ENCODE assay signal across 8 cellular contexts in genomic region chr2:55419236-55419513, GRCh38. TPM values are rescaled to one million over a fixed set of nuclear protein-coding genes. Genes with fewer than 3 reads are reported as not detected.
DNase-seq lines count a peak whose midpoint lies in the region; ATAC-seq and TF ChIP-seq lines count a peak whose summit lies in the region.

No MANE protein-coding gene starts in this region.

- H3K79me2 ChIP-seq in OCI-LY3 (ENCODE audit: low read length): peaks cover 10% of the 10 kb centered on the region; the same call in 1 of the 2 replicates

- H3K4me2 ChIP-seq in BLaER1 (peak overlapping the region; percentile 87), OCI-LY3 (ENCODE audit: low read length) (peak overlapping the region; percentile 70)

- H3K27ac ChIP-seq in BLaER1 (peak overlapping the region; percentile 94), OCI-LY3 (ENCODE audit: low read length) (0 out of 2 replicates have a peak overlapping the region, but pooled peaks have one; percentile 31), caudate nucleus (ENCODE audit: low read depth, low read length) (peak overlapping the region; percentile 96)

- H3K9ac ChIP-seq in BLaER1 (peak overlapping the region; percentile 95), OCI-LY3 (ENCODE audit: low read length) (peak overlapping the region; percentile 81)

- no peaks in the 10 kb centered on the region for H3K9me3 Mint-ChIP-seq in stimulated activated memory B cell treated with anti-CD40 and anti-IgM and Interleukin-4, amounts not matched to agents 10 μg/mL and 1 μg/mL and 100 μg/mL, for 72 hours

- no peak for TF ChIP-seq CTCF in OCI-LY3 (IDR thresholded peaks at IDR 0.05; ENCODE audit: low read depth, low read length)

- H3K4me1 ChIP-seq in BLaER1: peaks cover 50% of the 10 kb centered on the region
- peaks cover 67% of the 10 kb centered on the region for H3K4me1 ChIP-seq in OCI-LY3 (ENCODE audit: low read length)

- ATAC-seq in GM21447 (IDR thresholded peaks at IDR 0.05; ENCODE audit: unreplicated experiment) (peak; percentile 5), HG02885 (IDR thresholded peaks at IDR 0.05; ENCODE audit: poor library complexity, unreplicated experiment) (no peak)
- ATAC-seq in stimulated activated memory B cell treated with anti-CD40 and anti-IgM and Interleukin-4, amounts not matched to agents 10 μg/mL and 1 μg/mL and 100 μg/mL, for 72 hours: peak; percentile 2

- no peaks in the 10 kb centered on the region for H3K27me3 Mint-ChIP-seq in stimulated activated memory B cell treated with anti-CD40 and anti-IgM and Interleukin-4, amounts not matched to agents 10 μg/mL and 1 μg/mL and 100 μg/mL, for 72 hours

- peak overlapping the region; percentile 98 for H3K4me3 Mint-ChIP-seq in stimulated activated memory B cell treated with anti-CD40 and anti-IgM and Interleukin-4, amounts not matched to agents 10 μg/mL and 1 μg/mL and 100 μg/mL, for 72 hours

- peak overlapping the region; percentile 94 for H3K27ac Mint-ChIP-seq in stimulated activated memory B cell treated with anti-CD40 and anti-IgM and Interleukin-4, amounts not matched to agents 10 μg/mL and 1 μg/mL and 100 μg/mL, for 72 hours

- peak in 23 of 61 donors; percentile 30 to 82 (median 65) for DNase-seq in caudate nucleus (lab: John Stamatoyannopoulos, UW)
- DNase-seq in kidney tubule cell (ENCODE audit: low spot score): peak; percentile 39
- no peak for DNase-seq in mucosa of gallbladder (ENCODE audit: low spot score)

- no peaks in the 10 kb centered on the region for H3K9me3 ChIP-seq in BLaER1
- H3K9me3 ChIP-seq in OCI-LY3 (ENCODE audit: insufficient read depth, low read length): no peaks in the 10 kb centered on the region

- H3K4me3 ChIP-seq in BLaER1 (peak overlapping the region; percentile 92), OCI-LY3 (ENCODE audit: low read length) (peak overlapping the region; percentile 82)

- peaks cover 44% of the 10 kb centered on the region for H3K4me1 Mint-ChIP-seq in stimulated activated memory B cell treated with anti-CD40 and anti-IgM and Interleukin-4, amounts not matched to agents 10 μg/mL and 1 μg/mL and 100 μg/mL, for 72 hours

- peaks cover 16% of the 10 kb centered on the region for H3K36me3 ChIP-seq in BLaER1
- H3K36me3 ChIP-seq in OCI-LY3 (replicated peaks; ENCODE audit: low read depth, low read length): no peaks in the 10 kb centered on the region

- no peaks in the 10 kb centered on the region for H3K36me3 Mint-ChIP-seq in stimulated activated memory B cell treated with anti-CD40 and anti-IgM and Interleukin-4, amounts not matched to agents 10 μg/mL and 1 μg/mL and 100 μg/mL, for 72 hours

- H3K27me3 ChIP-seq in BLaER1 (no peaks in the 10 kb centered on the region), OCI-LY3 (ENCODE audit: low read depth, low read length) (no peaks in the 10 kb centered on the region)

- peak overlapping the region; percentile 87; the same call in 1 of the 2 replicates for H2AFZ ChIP-seq in OCI-LY3 (ENCODE audit: low read depth, low read length)

- H4K20me1 ChIP-seq in BLaER1 (peaks cover 16% of the 10 kb centered on the region), OCI-LY3 (ENCODE audit: insufficient read depth, low read length) (no peaks in the 10 kb centered on the region)

RNA-seq across cellular contexts. Expression of gene CCDC88A, which starts 0.5 kb away (rescaled TPM):
- total RNA-seq in mucosa of gallbladder: 21.9 TPM

Comparison
In these comparisons a context has a peak if more than half of its experiments do, and no peak if none do; other contexts are left out.
1. H3K27ac ChIP-seq: peak in every context shown above with its lines; median percentile 96 in caudate nucleus; 94 in BLaER1; 31 in OCI-LY3.